In genomic region chr3:184710870-184711365, GRCh38 we compare ENCODE assay signal across 8 cellular contexts. TPM values are rescaled to one million over a fixed set of nuclear protein-coding genes. Genes with fewer than 3 reads are reported as not detected.
DNase-seq lines count a peak whose midpoint lies in the region; ATAC-seq and TF ChIP-seq lines count a peak whose summit lies in the region.

No MANE protein-coding gene starts in this region.

- H3K4me1 ChIP-seq in PC-9 (replicated peaks; ENCODE audit: insufficient read depth) (peaks cover 13% of the 10 kb centered on the region), thymus (ENCODE audit: control insufficient read depth, insufficient read depth, low read length) (peaks cover 10% of the 10 kb centered on the region)

- ATAC-seq in Right ventricle myocardium inferior (peak; percentile 19), HG02943 (IDR thresholded peaks at IDR 0.05; ENCODE audit: low read depth, unreplicated experiment) (peak; percentile 44)

- H2AFZ ChIP-seq in PC-9 = peak overlapping the region; percentile 93

- TF ChIP-seq CTCF in PC-9 (conservative IDR thresholded peaks at IDR 0.05) (no peak), choroid plexus epithelial cell (conservative IDR thresholded peaks at IDR 0.05; ENCODE audit: low read depth, low read length) (no peak)

- H3K36me3 ChIP-seq in PC-9 (ENCODE audit: low read depth) = peaks cover 10% of the 10 kb centered on the region
- H3K36me3 ChIP-seq in thymus (ENCODE audit: control insufficient read depth, insufficient read depth) = no peaks in the 10 kb centered on the region

- H3K9me3 ChIP-seq in PC-9 (ENCODE audit: insufficient read depth, low read depth) = no peaks in the 10 kb centered on the region; the same call in 1 of the 2 replicates
- H3K9me3 ChIP-seq in thymus (ENCODE audit: control insufficient read depth) = no peaks in the 10 kb centered on the region

- POLR2A ChIA-PET in PC-9 (lab: Charles Lee; ENCODE audit: unreplicated experiment) (interaction anchor here (0.6 kb wide), 2 partner anchors 30 to 64 kb away, joined by 3 to 5 read pairs; no protein-coding TSS in a partner anchor), HEK293T (lab: Yijun Ruan, JAX) (interaction anchor here (0.6 to 2.2 kb wide), 14 partner anchors 15 to 149 kb away, joined by 3 to 13 read pairs (median 4); partner anchors contain the start of gene EPHB3)

- CTCF ChIA-PET in PC-9 (lab: Charles Lee) = interaction anchor here (1.6 kb wide), 1 partner anchor 149 kb away, joined by 4 read pairs; the partner anchor contains the start of gene EPHB3
- CTCF ChIA-PET in HEK293T (lab: Yijun Ruan, JAX) = no interaction called here

- H3K9me2 ChIP-seq in PC-9 (ENCODE audit: insufficient read depth) = no peaks in the 10 kb centered on the region

- H3F3A ChIP-seq in PC-9 (ENCODE audit: insufficient read depth, low read depth) = peaks cover 18% of the 10 kb centered on the region

- H3K27ac ChIP-seq in PC-9 = peak overlapping the region; percentile 79
- H3K27ac ChIP-seq in thymus (ENCODE audit: low read depth) = peak overlapping the region; percentile 94

- H3K4me3 ChIP-seq in PC-9 (peak overlapping the region; percentile 91), choroid plexus epithelial cell (ENCODE audit: low read depth, low read length) (peak overlapping the region; percentile 86), thymus (ENCODE audit: low read length) (peak overlapping the region; percentile 96)

- H3K27me3 ChIP-seq in PC-9 (ENCODE audit: insufficient read depth, low read depth) (no peaks in the 10 kb centered on the region), thymus (ENCODE audit: control insufficient read depth, insufficient read depth) (no peaks in the 10 kb centered on the region)

- peaks cover 4% of the 10 kb centered on the region; the same call in 1 of the 2 replicates for H4K20me1 ChIP-seq in PC-9 (ENCODE audit: insufficient read depth)

- DNase-seq in Right ventricle myocardium inferior (ENCODE audit: missing footprints) = no peak
- no peak for DNase-seq in cardiac septum (ENCODE audit: low spot score)
- no peak for DNase-seq in PC-9
- DNase-seq in choroid plexus epithelial cell (ENCODE audit: low read depth) = no peak
- DNase-seq in medulla oblongata (ENCODE audit: extremely low spot score) = peak; percentile 60
- no peak for DNase-seq in HEK293T (ENCODE audit: extremely low spot score)

- peaks cover 33% of the 10 kb centered on the region for H3K79me2 ChIP-seq in PC-9 (ENCODE audit: low read depth)

- BruUV-seq in PC-9 (replicated peaks; lab: Mats Ljungman, UMichigan) = no TSS peak

- WGBS in thymus = 15% methylated on average over 13 of the region's 13 CpGs

- intact Hi-C loops in Right ventricle myocardium inferior (cut with DNase I) (no loop called here), cardiac septum (cut with DNase I) (no loop called here), PC-9 (cut with micrococcal nuclease; ENCODE audit: unreplicated experiment) (loop anchor here (1.0 kb wide), 4 partner anchors 59 to 150 kb away; partner anchors contain the start of gene EPHB3)

- peak overlapping the region; percentile 97 for H3K4me2 ChIP-seq in PC-9

TF ChIP-seq in HEK293T, 16 proteins besides CTCF, POLR2A, EP300 and RAD21:
- TF ChIP-seq NFRKB (IDR thresholded peaks at IDR 0.05) = no peak
- no peak for TF ChIP-seq FOXM1 (IDR thresholded peaks at IDR 0.05; ENCODE audit: borderline replicate concordance)
- no peak for TF ChIP-seq SP1 (IDR thresholded peaks at IDR 0.05)
- TF ChIP-seq SUZ12 (IDR thresholded peaks at IDR 0.05) = no peak
- TF ChIP-seq FOXK2 (IDR thresholded peaks at IDR 0.05) = no peak
- TF ChIP-seq L3MBTL2 (conservative IDR thresholded peaks at IDR 0.05) = no peak
- TF ChIP-seq HDGF (IDR thresholded peaks at IDR 0.05; ENCODE audit: borderline replicate concordance) = no peak
- TF ChIP-seq PKNOX1 (IDR thresholded peaks at IDR 0.05) = no peak
- TF ChIP-seq ARNT (IDR thresholded peaks at IDR 0.05) = no peak
- no peak for TF ChIP-seq TARDBP (IDR thresholded peaks at IDR 0.05)
- no peak for TF ChIP-seq CTBP1 (IDR thresholded peaks at IDR 0.05; ENCODE audit: borderline replicate concordance)
- no peak for TF ChIP-seq ELF4 (IDR thresholded peaks at IDR 0.05)
- TF ChIP-seq FOXA1 (IDR thresholded peaks at IDR 0.05) = no peak
- TF ChIP-seq LEF1 (IDR thresholded peaks at IDR 0.05; ENCODE audit: borderline replicate concordance) = no peak
- no peak for TF ChIP-seq ZNF384 (IDR thresholded peaks at IDR 0.05)
- no peak for TF ChIP-seq BHLHE40 (IDR thresholded peaks at IDR 0.05; ENCODE audit: borderline replicate concordance)

RNA-seq across cellular contexts. Expression of gene MAGEF1, which starts 0.9 kb away (rescaled TPM):
- 31.3 TPM for total RNA-seq in Right ventricle myocardium inferior
- 30.2 TPM for total RNA-seq in cardiac septum
- total RNA-seq in PC-9 (2021) = 97.2 and 106 TPM in 2 replicates
- polyA plus RNA-seq in thymus = 62.4 TPM
